1 cellular context compared by ENCODE assay signal in genomic region chr4:153755186-153755585, GRCh38.
TF ChIP-seq lines count a peak whose summit lies in the region.

No MANE protein-coding gene starts in this region.

TF ChIP-seq in SK-N-SH, 30 proteins besides CTCF, POLR2A, EP300 and RAD21 (continued from another document):
- TF ChIP-seq USF2 (IDR thresholded peaks at IDR 0.05; ENCODE audit: borderline replicate concordance, low read depth, low read length) = no peak
- no peak for TF ChIP-seq POLR2AphosphoS5 (IDR thresholded peaks at IDR 0.05; ENCODE audit: low read depth, low read length)
- TF ChIP-seq USF1 (IDR thresholded peaks at IDR 0.05; ENCODE audit: borderline replicate concordance, low read depth) = no peak
- TF ChIP-seq, protein P1, sequence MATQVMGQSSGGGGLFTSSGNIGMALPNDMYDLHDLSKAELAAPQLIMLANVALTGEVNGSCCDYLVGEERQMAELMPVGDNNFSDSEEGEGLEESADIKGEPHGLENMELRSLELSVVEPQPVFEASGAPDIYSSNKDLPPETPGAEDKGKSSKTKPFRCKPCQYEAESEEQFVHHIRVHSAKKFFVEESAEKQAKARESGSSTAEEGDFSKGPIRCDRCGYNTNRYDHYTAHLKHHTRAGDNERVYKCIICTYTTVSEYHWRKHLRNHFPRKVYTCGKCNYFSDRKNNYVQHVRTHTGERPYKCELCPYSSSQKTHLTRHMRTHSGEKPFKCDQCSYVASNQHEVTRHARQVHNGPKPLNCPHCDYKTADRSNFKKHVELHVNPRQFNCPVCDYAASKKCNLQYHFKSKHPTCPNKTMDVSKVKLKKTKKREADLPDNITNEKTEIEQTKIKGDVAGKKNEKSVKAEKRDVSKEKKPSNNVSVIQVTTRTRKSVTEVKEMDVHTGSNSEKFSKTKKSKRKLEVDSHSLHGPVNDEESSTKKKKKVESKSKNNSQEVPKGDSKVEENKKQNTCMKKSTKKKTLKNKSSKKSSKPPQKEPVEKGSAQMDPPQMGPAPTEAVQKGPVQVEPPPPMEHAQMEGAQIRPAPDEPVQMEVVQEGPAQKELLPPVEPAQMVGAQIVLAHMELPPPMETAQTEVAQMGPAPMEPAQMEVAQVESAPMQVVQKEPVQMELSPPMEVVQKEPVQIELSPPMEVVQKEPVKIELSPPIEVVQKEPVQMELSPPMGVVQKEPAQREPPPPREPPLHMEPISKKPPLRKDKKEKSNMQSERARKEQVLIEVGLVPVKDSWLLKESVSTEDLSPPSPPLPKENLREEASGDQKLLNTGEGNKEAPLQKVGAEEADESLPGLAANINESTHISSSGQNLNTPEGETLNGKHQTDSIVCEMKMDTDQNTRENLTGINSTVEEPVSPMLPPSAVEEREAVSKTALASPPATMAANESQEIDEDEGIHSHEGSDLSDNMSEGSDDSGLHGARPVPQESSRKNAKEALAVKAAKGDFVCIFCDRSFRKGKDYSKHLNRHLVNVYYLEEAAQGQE (IDR thresholded peaks at IDR 0.05; ENCODE audit: low read depth, low read length) = no peak
